In genomic region chr11:66869471-66869870, GRCh38 we compare ENCODE assay signal across 14 cellular contexts.
"Had no signal": no experiment of that assay in that cellular context is flagged by ENCODE, and none has a peak within 500 bp of the region (broad histone marks: within the 10 kb centered on the region; RNA-seq: fewer than 3 reads in every experiment).

No MANE protein-coding gene starts in this region.

- H3K27me3 Mint-ChIP-seq: activated naive CD8-positive, alpha-beta T cell; dendritic cell treated with granulocyte-macrophage colony-stimulating factor and Interleukin-4, amounts not matched to agents 40 ng/mL and 50 ng/mL, for 4 days had no signal

- H3K4me3 ChIP-seq: esophagus squamous epithelium, heart right ventricle, left lung, sigmoid colon had no signal

- DNase-seq: activated CD4-positive, alpha-beta T cell treated with anti-CD3 and anti-CD28 coated beads, Interleukin-2, amount 50 U/mL, for 1 hour; activated CD8-positive, alpha-beta memory T cell treated with anti-CD3 and anti-CD28 coated beads for 24 hours; activated CD8-positive, alpha-beta memory T cell treated with anti-CD3 and anti-CD28 coated beads, Interleukin-2, amount 50 U/mL, for 48 hours; activated gamma-delta T cell; heart right ventricle; mammary epithelial cell; sigmoid colon; stimulated activated CD4-positive, alpha-beta T cell treated with anti-CD3 and anti-CD28 coated beads, Interleukin-4, amount 100 ng/mL, for 24 hours; T1000 had no signal

- H3K4me1 ChIP-seq: sigmoid colon had no signal

- H3K9me3 ChIP-seq: esophagus squamous epithelium, heart right ventricle, left lung, sigmoid colon had no signal

- H3K9me3 Mint-ChIP-seq: dendritic cell treated with granulocyte-macrophage colony-stimulating factor and Interleukin-4, amounts not matched to agents 40 ng/mL and 50 ng/mL, for 4 days had no signal

- H3K36me3 Mint-ChIP-seq: activated naive CD8-positive, alpha-beta T cell had no signal

- H3K27ac ChIP-seq: esophagus squamous epithelium, heart right ventricle, left lung, sigmoid colon had no signal

- H3K27ac Mint-ChIP-seq: activated naive CD8-positive, alpha-beta T cell; dendritic cell treated with granulocyte-macrophage colony-stimulating factor and Interleukin-4, amounts not matched to agents 40 ng/mL and 50 ng/mL, for 4 days had no signal

- H3K4me3 Mint-ChIP-seq: activated naive CD8-positive, alpha-beta T cell; dendritic cell treated with granulocyte-macrophage colony-stimulating factor and Interleukin-4, amounts not matched to agents 40 ng/mL and 50 ng/mL, for 4 days had no signal

- H3K27me3 ChIP-seq: esophagus squamous epithelium, heart right ventricle, left lung, sigmoid colon had no signal

- FAIRE-seq: endothelial cell of umbilical vein had no signal
